1 cellular context compared by ENCODE assay signal in genomic region chr2:220847587-220847986, GRCh38.
TF ChIP-seq lines count a peak whose summit lies in the region.

No MANE protein-coding gene starts in this region.

TF ChIP-seq in HCT116, 20 proteins besides CTCF, POLR2A, EP300 and RAD21 (continued from another document):
- no peak for TF ChIP-seq SP1 (IDR thresholded peaks at IDR 0.05; ENCODE audit: low read depth)
- TF ChIP-seq ELF1 (IDR thresholded peaks at IDR 0.05; ENCODE audit: borderline replicate concordance, low read depth): no peak
- TF ChIP-seq EZH2phosphoT487 (IDR thresholded peaks at IDR 0.05; ENCODE audit: borderline replicate concordance): no peak
- TF ChIP-seq TCF7L2 (IDR thresholded peaks at IDR 0.05; ENCODE audit: borderline replicate concordance, extremely low read depth, insufficient read depth, insufficient read length): no peak
TF ChIP-seq in HCT116: peak in this region for 0.
